7 cellular contexts compared by ENCODE assay signal in genomic region chr3:32462191-32462986, GRCh38. TPM values are rescaled to one million over a fixed set of nuclear protein-coding genes. Genes with fewer than 3 reads are reported as not detected.
A peak's percentile ranks its signal among the peaks of the same experiment; 100 is the strongest.
DNase-seq lines count a peak whose midpoint lies in the region; ATAC-seq and TF ChIP-seq lines count a peak whose summit lies in the region.
"Not testable (repeated sequence)": the region's sequence is repeated elsewhere in the genome, so short reads cannot be mapped to it uniquely, and the experiment has no call there.

No MANE protein-coding gene starts in this region.

- H3K4me2 ChIP-seq in osteoblast (ENCODE audit: insufficient read depth, low read length), result peak overlapping the region; percentile 48

- H3K9ac ChIP-seq in liver (ENCODE audit: low read depth in 1 of 2, low read length in 2 of 2), result not testable (repeated sequence)

- peaks cover 16% of the 10 kb centered on the region for H3K36me3 Mint-ChIP-seq in activated T-helper 1 cell treated with anti-CD3 and anti-CD28 coated beads, Interleukin-12 subunit alpha, Interleukin-12 subunit beta, Interleukin-2, Interleukin-4 antibody, amounts not matched to agents 30 ng/mL and 10 ng/mL and 1 ng/mL, durations not matched to agents 14 hours and 24 hours and 36 hours (ENCODE audit: low read depth)

- not testable (repeated sequence) for TF ChIP-seq CTCF in liver (IDR thresholded peaks at IDR 0.05; ENCODE audit: low read depth, low read length, missing input control); osteoblast (IDR thresholded peaks at IDR 0.05; ENCODE audit: extremely low read depth, low read depth, low read length); thoracic aorta (IDR thresholded peaks at IDR 0.05)

- peaks cover 30% of the 10 kb centered on the region for H3K4me1 ChIP-seq in SJSA1 (replicated peaks)
- H3K4me1 ChIP-seq in effector memory CD4-positive, alpha-beta T cell (ENCODE audit: control insufficient read depth, insufficient read depth, low read length, poor library complexity, severe bottlenecking), result peaks cover 47% of the 10 kb centered on the region
- not testable (repeated sequence) for H3K4me1 ChIP-seq in liver (ENCODE audit: control insufficient read depth in 4 of 4, insufficient read depth in 4 of 4, low read length in 3 of 4); osteoblast (ENCODE audit: insufficient read depth, low read length); thoracic aorta (ENCODE audit: control insufficient read depth in 1 of 2, low read depth in 2 of 2)

- H3K27ac ChIP-seq in SJSA1 (0 out of 2 replicates have a peak overlapping the region, but pooled peaks have one; percentile 21), liver (ENCODE audit: low read depth in 1 of 2, low read length in 2 of 2) (peak overlapping the region; percentile 25 to 50)
- peak overlapping the region; percentile 96 for H3K27ac ChIP-seq in effector memory CD4-positive, alpha-beta T cell (ENCODE audit: insufficient read depth, low read length, poor library complexity, severe bottlenecking)
- not testable (repeated sequence) for H3K27ac ChIP-seq in osteoblast (ENCODE audit: low read depth, low read length); thoracic aorta

- not testable (repeated sequence) for H3K36me3 ChIP-seq in SJSA1; effector memory CD4-positive, alpha-beta T cell (ENCODE audit: control insufficient read depth, insufficient read depth, low read length); liver (ENCODE audit: control insufficient read depth in 4 of 4, insufficient read depth in 3 of 4, low read depth in 1 of 4, low read length in 3 of 4); osteoblast (ENCODE audit: insufficient read depth, low read length); thoracic aorta

- H3K4me1 Mint-ChIP-seq in activated T-helper 1 cell treated with anti-CD3 and anti-CD28 coated beads, Interleukin-12 subunit alpha, Interleukin-12 subunit beta, Interleukin-2, Interleukin-4 antibody, amounts not matched to agents 30 ng/mL and 10 ng/mL and 1 ng/mL, durations not matched to agents 14 hours and 24 hours and 36 hours (ENCODE audit: low read depth), result peaks cover 25% of the 10 kb centered on the region

- ATAC-seq in thoracic aorta (ENCODE audit: insufficient number of reproducible peaks, low FRiP score, low read depth), result not testable (repeated sequence)

- WGBS in liver, result 47% methylated on average over 8 of the region's 9 CpGs

- H3K27me3 Mint-ChIP-seq in activated T-helper 1 cell treated with anti-CD3 and anti-CD28 coated beads, Interleukin-12 subunit alpha, Interleukin-12 subunit beta, Interleukin-2, Interleukin-4 antibody, amounts not matched to agents 30 ng/mL and 10 ng/mL and 1 ng/mL, durations not matched to agents 14 hours and 24 hours and 36 hours (ENCODE audit: insufficient read depth), result not testable (repeated sequence)

- not testable (repeated sequence) for H3K9me3 Mint-ChIP-seq in activated T-helper 1 cell treated with anti-CD3 and anti-CD28 coated beads, Interleukin-12 subunit alpha, Interleukin-12 subunit beta, Interleukin-2, Interleukin-4 antibody, amounts not matched to agents 30 ng/mL and 10 ng/mL and 1 ng/mL, durations not matched to agents 14 hours and 24 hours and 36 hours

- H2AFZ ChIP-seq in osteoblast (ENCODE audit: low read length), result not testable (repeated sequence)

- not testable (repeated sequence) for H3K79me2 ChIP-seq in osteoblast (ENCODE audit: insufficient read depth, low read length)

- H3K4me3 Mint-ChIP-seq in activated T-helper 1 cell treated with anti-CD3 and anti-CD28 coated beads, Interleukin-12 subunit alpha, Interleukin-12 subunit beta, Interleukin-2, Interleukin-4 antibody, amounts not matched to agents 30 ng/mL and 10 ng/mL and 1 ng/mL, durations not matched to agents 14 hours and 24 hours and 36 hours, result not testable (repeated sequence)

- H3K4me3 ChIP-seq in SJSA1; liver (ENCODE audit: low read depth in 1 of 3, low read length in 3 of 3); osteoblast (ENCODE audit: insufficient read depth, low read length): not testable (repeated sequence)
- H3K4me3 ChIP-seq in effector memory CD4-positive, alpha-beta T cell (ENCODE audit: insufficient read depth, low read depth, low read length, poor library complexity, severe bottlenecking), result peak overlapping the region; percentile 37
- H3K4me3 ChIP-seq in thoracic aorta, result peak overlapping the region; percentile 25

- H3K27me3 ChIP-seq in SJSA1 (replicated peaks); effector memory CD4-positive, alpha-beta T cell (replicated peaks; ENCODE audit: control insufficient read depth, insufficient read depth, low read length, poor library complexity, severe bottlenecking); liver (ENCODE audit: control insufficient read depth in 4 of 4, insufficient read depth in 4 of 4, low read length in 3 of 4); osteoblast (ENCODE audit: insufficient read depth, low read length); thoracic aorta (replicated peaks; ENCODE audit: insufficient read depth): not testable (repeated sequence)

- not testable (repeated sequence) for H4K20me1 ChIP-seq in osteoblast (ENCODE audit: insufficient read depth, low read length)

- peak; percentile 30 for DNase-seq in DMS53 (lab: John Stamatoyannopoulos, UW)
- not testable (repeated sequence) for DNase-seq in SJSA1 (ENCODE audit: low read depth in 1 of 2, low spot score in 2 of 2); effector memory CD4-positive, alpha-beta T cell; osteoblast (ENCODE audit: insufficient read length, low spot score, missing footprints); thoracic aorta (ENCODE audit: low spot score)
- peak; percentile 19 for DNase-seq in activated T-helper 1 cell treated with anti-CD3 and anti-CD28 coated beads, Interleukin-12 subunit alpha, Interleukin-12 subunit beta, Interleukin-2, Interleukin-4 antibody, amounts not matched to agents 30 ng/mL and 10 ng/mL and 1 ng/mL, durations not matched to agents 14 hours and 24 hours and 36 hours (ENCODE audit: low spot score)

- intact Hi-C loops in activated T-helper 1 cell treated with anti-CD3 and anti-CD28 coated beads, Interleukin-12 subunit alpha, Interleukin-12 subunit beta, Interleukin-2, Interleukin-4 antibody, amounts not matched to agents 30 ng/mL and 10 ng/mL and 1 ng/mL, durations not matched to agents 14 hours and 24 hours and 36 hours (cut with micrococcal nuclease), result not testable (repeated sequence)

- not testable (repeated sequence) for H3K27ac Mint-ChIP-seq in activated T-helper 1 cell treated with anti-CD3 and anti-CD28 coated beads, Interleukin-12 subunit alpha, Interleukin-12 subunit beta, Interleukin-2, Interleukin-4 antibody, amounts not matched to agents 30 ng/mL and 10 ng/mL and 1 ng/mL, durations not matched to agents 14 hours and 24 hours and 36 hours

- not testable (repeated sequence) for TF ChIP-seq RAD21 in liver (IDR thresholded peaks at IDR 0.05)

- H3K9me3 ChIP-seq in SJSA1 (replicated peaks); effector memory CD4-positive, alpha-beta T cell (ENCODE audit: control insufficient read depth, low read length); liver (ENCODE audit: control insufficient read depth in 4 of 4, low read length in 3 of 4); osteoblast (ENCODE audit: low read depth, low read length); thoracic aorta: not testable (repeated sequence)

RNA-seq across cellular contexts. Expression of gene CMTM6, which starts 40.3 kb away (rescaled TPM):
- 159 and 204 TPM in 2 replicates for total RNA-seq in SJSA1 (2014; rRNA removed; shearing (Covaris generic))
- 94.2 and 96.4 TPM in 2 replicates for total RNA-seq in activated T-helper 1 cell treated with anti-CD3 and anti-CD28 coated beads, Interleukin-12 subunit alpha, Interleukin-12 subunit beta, Interleukin-2, Interleukin-4 antibody, amounts not matched to agents 30 ng/mL and 10 ng/mL and 1 ng/mL, durations not matched to agents 14 hours and 24 hours and 36 hours
- total RNA-seq in liver (10 to 100 TPM; 50.5 to 77.9 TPM), osteoblast (102 and 141 TPM in 2 replicates), thoracic aorta (10 to 100 TPM; 42.1 to 62.3 TPM)
- 10 to 100 TPM; 45.7 to 53.2 TPM for polyA plus RNA-seq in liver
